ENCODE assay signal across 1 cellular context in genomic region chr6:31559958-31560696, GRCh38.
TF ChIP-seq lines count a peak whose summit lies in the region.

No MANE protein-coding gene starts in this region.

TF ChIP-seq in GM12878, 131 proteins besides CTCF, POLR2A, EP300 and RAD21 (continued from another document):
- TF ChIP-seq SREBF1 (IDR thresholded peaks at IDR 0.05; ENCODE audit: low read length) (no peak), ZNF622 (IDR thresholded peaks at IDR 0.05) (no peak), CREM (IDR thresholded peaks at IDR 0.05; ENCODE audit: low read depth) (peak; percentile 78; the same call in 1 of the 2 replicates), SPI1 (IDR thresholded peaks at IDR 0.05; ENCODE audit: borderline replicate concordance, insufficient read depth, low read depth, low read length) (peak; percentile 62), HSF1 (IDR thresholded peaks at IDR 0.05; ENCODE audit: low read depth, low read length) (no peak), ATF7 (IDR thresholded peaks at IDR 0.05; ENCODE audit: low read depth) (peak; percentile 64), CHD4 (IDR thresholded peaks at IDR 0.05) (peak; percentile 41; the same call in 1 of the 2 replicates), SKIL (IDR thresholded peaks at IDR 0.05; ENCODE audit: low read depth, poor library complexity, severe bottlenecking) (peak; percentile 98), IRF4 (IDR thresholded peaks at IDR 0.05; ENCODE audit: low read depth, low read length) (0 out of 2 replicates have a peak, but pooled peaks have one; percentile 32), BMI1 (IDR thresholded peaks at IDR 0.05; ENCODE audit: borderline replicate concordance) (0 out of 2 replicates have a peak, but pooled peaks have one; percentile 40), WRNIP1 (IDR thresholded peaks at IDR 0.05; ENCODE audit: borderline replicate concordance, low read depth, low read length) (peak; percentile 68; the same call in 1 of the 2 replicates), ZNF687 (IDR thresholded peaks at IDR 0.05) (0 out of 2 replicates have a peak, but pooled peaks have one; percentile 22), MTA2 (IDR thresholded peaks at IDR 0.05; ENCODE audit: low read depth) (peak; percentile 68), CEBPZ (IDR thresholded peaks at IDR 0.05; ENCODE audit: low read depth, low read length) (no peak), RELB (IDR thresholded peaks at IDR 0.05; ENCODE audit: low read depth) (peak; percentile 67; the same call in 1 of the 2 replicates), CEBPB (IDR thresholded peaks at IDR 0.05; ENCODE audit: borderline replicate concordance in 1 of 2, low read depth in 2 of 2, low read length in 2 of 2) (peak in 1 of 2 experiments; percentile 59; a peak in 1 of 4 replicates), MEF2A (IDR thresholded peaks at IDR 0.05; ENCODE audit: insufficient read depth, low read depth, low read length) (peak; percentile 72; the same call in 1 of the 2 replicates), SP1 (IDR thresholded peaks at IDR 0.05; ENCODE audit: low read depth, low read length) (peak; percentile 60), GATAD2B (conservative IDR thresholded peaks at IDR 0.05; ENCODE audit: low read depth) (peak; percentile 58; the same call in 1 of the 2 replicates), CBX5 (IDR thresholded peaks at IDR 0.05; ENCODE audit: low read depth) (no peak)
- TF ChIP-seq, protein P1, sequence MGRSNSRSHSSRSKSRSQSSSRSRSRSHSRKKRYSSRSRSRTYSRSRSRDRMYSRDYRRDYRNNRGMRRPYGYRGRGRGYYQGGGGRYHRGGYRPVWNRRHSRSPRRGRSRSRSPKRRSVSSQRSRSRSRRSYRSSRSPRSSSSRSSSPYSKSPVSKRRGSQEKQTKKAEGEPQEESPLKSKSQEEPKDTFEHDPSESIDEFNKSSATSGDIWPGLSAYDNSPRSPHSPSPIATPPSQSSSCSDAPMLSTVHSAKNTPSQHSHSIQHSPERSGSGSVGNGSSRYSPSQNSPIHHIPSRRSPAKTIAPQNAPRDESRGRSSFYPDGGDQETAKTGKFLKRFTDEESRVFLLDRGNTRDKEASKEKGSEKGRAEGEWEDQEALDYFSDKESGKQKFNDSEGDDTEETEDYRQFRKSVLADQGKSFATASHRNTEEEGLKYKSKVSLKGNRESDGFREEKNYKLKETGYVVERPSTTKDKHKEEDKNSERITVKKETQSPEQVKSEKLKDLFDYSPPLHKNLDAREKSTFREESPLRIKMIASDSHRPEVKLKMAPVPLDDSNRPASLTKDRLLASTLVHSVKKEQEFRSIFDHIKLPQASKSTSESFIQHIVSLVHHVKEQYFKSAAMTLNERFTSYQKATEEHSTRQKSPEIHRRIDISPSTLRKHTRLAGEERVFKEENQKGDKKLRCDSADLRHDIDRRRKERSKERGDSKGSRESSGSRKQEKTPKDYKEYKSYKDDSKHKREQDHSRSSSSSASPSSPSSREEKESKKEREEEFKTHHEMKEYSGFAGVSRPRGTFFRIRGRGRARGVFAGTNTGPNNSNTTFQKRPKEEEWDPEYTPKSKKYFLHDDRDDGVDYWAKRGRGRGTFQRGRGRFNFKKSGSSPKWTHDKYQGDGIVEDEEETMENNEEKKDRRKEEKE (IDR thresholded peaks at IDR 0.05), result no peak
- TF ChIP-seq, protein P2, sequence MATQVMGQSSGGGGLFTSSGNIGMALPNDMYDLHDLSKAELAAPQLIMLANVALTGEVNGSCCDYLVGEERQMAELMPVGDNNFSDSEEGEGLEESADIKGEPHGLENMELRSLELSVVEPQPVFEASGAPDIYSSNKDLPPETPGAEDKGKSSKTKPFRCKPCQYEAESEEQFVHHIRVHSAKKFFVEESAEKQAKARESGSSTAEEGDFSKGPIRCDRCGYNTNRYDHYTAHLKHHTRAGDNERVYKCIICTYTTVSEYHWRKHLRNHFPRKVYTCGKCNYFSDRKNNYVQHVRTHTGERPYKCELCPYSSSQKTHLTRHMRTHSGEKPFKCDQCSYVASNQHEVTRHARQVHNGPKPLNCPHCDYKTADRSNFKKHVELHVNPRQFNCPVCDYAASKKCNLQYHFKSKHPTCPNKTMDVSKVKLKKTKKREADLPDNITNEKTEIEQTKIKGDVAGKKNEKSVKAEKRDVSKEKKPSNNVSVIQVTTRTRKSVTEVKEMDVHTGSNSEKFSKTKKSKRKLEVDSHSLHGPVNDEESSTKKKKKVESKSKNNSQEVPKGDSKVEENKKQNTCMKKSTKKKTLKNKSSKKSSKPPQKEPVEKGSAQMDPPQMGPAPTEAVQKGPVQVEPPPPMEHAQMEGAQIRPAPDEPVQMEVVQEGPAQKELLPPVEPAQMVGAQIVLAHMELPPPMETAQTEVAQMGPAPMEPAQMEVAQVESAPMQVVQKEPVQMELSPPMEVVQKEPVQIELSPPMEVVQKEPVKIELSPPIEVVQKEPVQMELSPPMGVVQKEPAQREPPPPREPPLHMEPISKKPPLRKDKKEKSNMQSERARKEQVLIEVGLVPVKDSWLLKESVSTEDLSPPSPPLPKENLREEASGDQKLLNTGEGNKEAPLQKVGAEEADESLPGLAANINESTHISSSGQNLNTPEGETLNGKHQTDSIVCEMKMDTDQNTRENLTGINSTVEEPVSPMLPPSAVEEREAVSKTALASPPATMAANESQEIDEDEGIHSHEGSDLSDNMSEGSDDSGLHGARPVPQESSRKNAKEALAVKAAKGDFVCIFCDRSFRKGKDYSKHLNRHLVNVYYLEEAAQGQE (IDR thresholded peaks at IDR 0.05; ENCODE audit: low read depth, low read length), result peak; percentile 32; the same call in 1 of the 2 replicates
